In genomic region chr1:193538690-193539089, GRCh38 we compare ENCODE assay signal across 16 cellular contexts.
DNase-seq lines count a peak whose midpoint lies in the region; ATAC-seq lines count a peak whose summit lies in the region.
"Had no signal": no experiment of that assay in that cellular context is flagged by ENCODE, and none has a peak within 500 bp of the region (broad histone marks: within the 10 kb centered on the region; RNA-seq: fewer than 3 reads in every experiment).

No MANE protein-coding gene starts in this region.

- POLR2A ChIA-PET in activated CD4-positive, alpha-beta T cell treated with anti-CD3 and anti-CD28 coated beads for 36 hours (lab: Charles Lee), result no interaction called here

- peak overlapping the region; percentile 75 for H3K27ac Mint-ChIP-seq in activated CD4-positive, alpha-beta T cell treated with anti-CD3 and anti-CD28 coated beads for 36 hours
- peak overlapping the region; percentile 99 for H3K27ac Mint-ChIP-seq in T-helper 17 cell
- H3K27ac Mint-ChIP-seq: nephron progenitor cell had no signal

- intact Hi-C loops in activated CD4-positive, alpha-beta T cell treated with anti-CD3 and anti-CD28 coated beads for 36 hours (cut with DNase I, micrococcal nuclease), result loop anchor here in 1 of 2 experiments (5.0 to 10.0 kb wide), 4 partner anchors 81 to 1656 kb away; partner anchors contain the start of genes RGS2, RO60 and UCHL5

- CTCF ChIA-PET in activated CD4-positive, alpha-beta T cell treated with anti-CD3 and anti-CD28 coated beads for 36 hours (lab: Charles Lee), result no interaction called here

- peak; percentile 41 for DNase-seq in activated CD4-positive, alpha-beta T cell treated with anti-CD3 and anti-CD28 coated beads for 36 hours
- no peak for DNase-seq in activated CD4-positive, alpha-beta T cell treated with anti-CD3 and anti-CD28 coated beads, Interleukin-2, amount 50 U/mL, for 1 hour
- DNase-seq in T-helper 17 cell (peak in 1 of 3 donors; percentile 6), activated gamma-delta T cell treated with Interleukin-2 at 50 U/mL for 16 hours (no peak), MG63 (no peak)
- DNase-seq in activated naive CD4-positive, alpha-beta T cell treated with anti-CD3 and anti-CD28 coated beads, Interleukin-2, amount 50 U/mL, for 16 hours, result peak; percentile 42
- peak in 2 of 3 experiments; percentile 13 to 48 for DNase-seq in stimulated activated CD4-positive, alpha-beta T cell treated with anti-CD3 and anti-CD28 coated beads, TNF-alpha, amount 100 ng/mL, for 24 hours (ENCODE audit: low read depth in 3 of 3)
- DNase-seq: colonic mucosa, DMS79 treated with DMSO at 0.1 percent for 48 hours, KBM-7, NCI-H1436, nephron progenitor cell, SJCRH30, upper lobe of left lung had no signal

- H3K27me3 Mint-ChIP-seq in activated CD4-positive, alpha-beta T cell treated with anti-CD3 and anti-CD28 coated beads for 36 hours, result no peaks in the 10 kb centered on the region
- H3K27me3 Mint-ChIP-seq in T-helper 17 cell, result no peaks in the 10 kb centered on the region

- H3K4me3 Mint-ChIP-seq in activated CD4-positive, alpha-beta T cell treated with anti-CD3 and anti-CD28 coated beads for 36 hours, result no peak overlapping the region
- H3K4me3 Mint-ChIP-seq in T-helper 17 cell, result peak overlapping the region; percentile 65
- H3K4me3 Mint-ChIP-seq: nephron progenitor cell had no signal

- H3K9me3 ChIP-seq in T-helper 17 cell (ENCODE audit: control insufficient read depth, low read length, poor library complexity, severe bottlenecking) (peaks cover 3% of the 10 kb centered on the region), MG63 (no peaks in the 10 kb centered on the region)
- H3K9me3 ChIP-seq: colonic mucosa, SJCRH30, upper lobe of left lung had no signal

- no peaks in the 10 kb centered on the region for H3K36me3 ChIP-seq in MG63
- H3K36me3 ChIP-seq: colonic mucosa, SJCRH30, upper lobe of left lung had no signal

- H3K9me3 Mint-ChIP-seq in activated CD4-positive, alpha-beta T cell treated with anti-CD3 and anti-CD28 coated beads for 36 hours (ENCODE audit: low read depth), result peaks cover 2% of the 10 kb centered on the region
- H3K9me3 Mint-ChIP-seq: CD14-positive monocyte, nephron progenitor cell had no signal

- H3K4me1 Mint-ChIP-seq in activated CD4-positive, alpha-beta T cell treated with anti-CD3 and anti-CD28 coated beads for 36 hours, result peaks cover 53% of the 10 kb centered on the region
- peaks cover 51% of the 10 kb centered on the region for H3K4me1 Mint-ChIP-seq in T-helper 17 cell

- no peak overlapping the region for H3K4me3 ChIP-seq in MG63
- H3K4me3 ChIP-seq: colonic mucosa, SJCRH30, upper lobe of left lung had no signal

- no peaks in the 10 kb centered on the region for H3K36me3 Mint-ChIP-seq in activated CD4-positive, alpha-beta T cell treated with anti-CD3 and anti-CD28 coated beads for 36 hours (ENCODE audit: low read depth)
- no peaks in the 10 kb centered on the region for H3K36me3 Mint-ChIP-seq in T-helper 17 cell (ENCODE audit: low read depth)
- H3K36me3 Mint-ChIP-seq: CD14-positive monocyte had no signal

- H3K27me3 ChIP-seq in MG63, result no peaks in the 10 kb centered on the region
- H3K27me3 ChIP-seq: colonic mucosa, SJCRH30, upper lobe of left lung had no signal

- no peak for ATAC-seq in activated CD4-positive, alpha-beta T cell treated with anti-CD3 and anti-CD28 coated beads for 36 hours
- ATAC-seq in T-helper 17 cell (peak; percentile 37), HG03457 (IDR thresholded peaks at IDR 0.05; ENCODE audit: unreplicated experiment) (no peak)

Comparison
In these comparisons a context has a peak if more than half of its experiments do, and no peak if none do; other contexts are left out.
1. DNase-seq: peak in activated CD4-positive, alpha-beta T cell treated with anti-CD3 and anti-CD28 coated beads for 36 hours (single experiment), activated naive CD4-positive, alpha-beta T cell treated with anti-CD3 and anti-CD28 coated beads, Interleukin-2, amount 50 U/mL, for 16 hours (single experiment) and stimulated activated CD4-positive, alpha-beta T cell treated with anti-CD3 and anti-CD28 coated beads, TNF-alpha, amount 100 ng/mL, for 24 hours (2 of 3); none in activated CD4-positive, alpha-beta T cell treated with anti-CD3 and anti-CD28 coated beads, Interleukin-2, amount 50 U/mL, for 1 hour (single experiment), activated gamma-delta T cell treated with Interleukin-2 at 50 U/mL for 16 hours (single experiment) and MG63 (single experiment).